8 cellular contexts compared by ENCODE assay signal in the genomic region with DNA sequence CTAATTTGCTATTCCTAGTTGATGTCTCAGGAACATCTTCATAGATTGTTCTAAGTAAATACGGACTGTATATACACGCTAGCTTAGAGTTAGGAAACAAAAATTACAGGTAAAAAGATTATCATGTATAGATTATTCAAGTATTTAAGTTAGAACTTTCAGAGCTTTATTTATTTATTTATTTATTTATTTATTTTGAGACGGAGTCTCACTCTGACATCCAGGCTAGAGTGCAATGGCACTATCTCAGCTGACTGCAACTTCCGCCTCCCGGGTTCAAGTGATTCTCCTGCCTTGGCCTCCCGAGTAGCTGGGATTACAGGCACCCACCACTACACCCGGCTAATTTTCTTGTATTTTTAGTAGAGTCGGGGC. TPM values are rescaled to one million over a fixed set of nuclear protein-coding genes. Genes with fewer than 3 reads are reported as not detected.
A peak's percentile ranks its signal among the peaks of the same experiment; 100 is the strongest.
DNase-seq lines count a peak whose midpoint lies in the region; ATAC-seq, FAIRE-seq and TF ChIP-seq lines count a peak whose summit lies in the region.
"Not testable (repeated sequence)": the region's sequence is repeated elsewhere in the genome, so short reads cannot be mapped to it uniquely, and the experiment has no call there.

No MANE protein-coding gene starts in this region.

- not testable (repeated sequence) for H3K9me3 Mint-ChIP-seq in CD8-positive, alpha-beta T cell; activated B cell treated with CpG ODN at 0.5 μM for 24 hours; osteocyte (ENCODE audit: unreplicated experiment)

- H3K4me3 Mint-ChIP-seq in CD8-positive, alpha-beta T cell: peak overlapping the region; percentile 98
- H3K4me3 Mint-ChIP-seq in activated B cell treated with CpG ODN at 0.5 μM for 24 hours (peak overlapping the region; percentile 98), osteocyte (ENCODE audit: unreplicated experiment) (peak overlapping the region; percentile 100)

- in situ Hi-C loops in astrocyte of the spinal cord (cut with HindIII; ENCODE audit: low sequenced_read_pairs): not testable (repeated sequence)
- in situ Hi-C loops in HepG2 (cut with HindIII; ENCODE audit: extremely low pct_ligation_motif_present, low pct_unique_long_range_greater_than_20kb): loop anchor here (25.0 kb wide), 1 partner anchor 680 kb away; no protein-coding TSS in a partner anchor

- TF ChIP-seq RAD21 in HepG2 (CRISPR knock-in tag; IDR thresholded peaks at IDR 0.05): not testable (repeated sequence)

- 74% methylated on average over 8 of the region's 8 CpGs for WGBS in esophagus muscularis mucosa
- 93% methylated on average over 8 of the region's 8 CpGs for WGBS in HepG2 (ENCODE audit: low lambda C conversion rate)
- 87 to 94% methylated on average over 8 of the region's 8 CpGs for WGBS in thyroid gland, 2 donors

- H3K4me3 ChIP-seq in CD8-positive, alpha-beta T cell (ENCODE audit: low read depth, low read length): peak overlapping the region; percentile 79
- H3K4me3 ChIP-seq in KMS-11 (IDR thresholded peaks at IDR 0.05; ENCODE audit: insufficient read depth, low read depth, low read length); thyroid gland (replicated peaks in 1 of 3): not testable (repeated sequence)
- H3K4me3 ChIP-seq in astrocyte of the spinal cord (ENCODE audit: low read depth, low read length) (peak overlapping the region; percentile 84), esophagus muscularis mucosa (peak overlapping the region; percentile 73 to 87 (median 74)), HepG2 (replicated peaks in 1 of 3; ENCODE audit: insufficient read depth in 1 of 3, low read depth in 2 of 3, low read length in 3 of 3) (peak overlapping the region; percentile 73 to 86 (median 79))

- not testable (repeated sequence) for ATAC-seq in CD8-positive, alpha-beta T cell; activated B cell treated with CpG ODN at 0.5 μM for 24 hours (ENCODE audit: low read depth); HepG2

- H3K79me2 ChIP-seq in KMS-11 (ENCODE audit: insufficient read depth, low read depth) (peaks cover 60% of the 10 kb centered on the region), HepG2 (ENCODE audit: insufficient read depth, low read length) (peaks cover 36% of the 10 kb centered on the region)

- H3K27me3 ChIP-seq in CD8-positive, alpha-beta T cell (ENCODE audit: insufficient read depth, low read length); KMS-11 (ENCODE audit: insufficient read depth, low read depth); esophagus muscularis mucosa; HepG2 (ENCODE audit: control insufficient read depth in 1 of 2, insufficient read depth in 2 of 2, low read length in 2 of 2); thyroid gland: not testable (repeated sequence)

- not testable (repeated sequence) for DNase-seq in CD8-positive, alpha-beta T cell; activated B cell treated with CpG ODN at 0.5 μM for 24 hours; astrocyte of the spinal cord (ENCODE audit: low read depth, low spot score); esophagus muscularis mucosa (ENCODE audit: extremely low spot score); HepG2 (ENCODE audit: low spot score); osteocyte (ENCODE audit: extremely low spot score, unreplicated experiment); thyroid gland

- H3K9me3 ChIP-seq in CD8-positive, alpha-beta T cell (ENCODE audit: low read length); esophagus muscularis mucosa; HepG2 (ENCODE audit: low read length); thyroid gland: not testable (repeated sequence)

- CTCF ChIA-PET in CD8-positive, alpha-beta T cell (lab: Charles Lee): interaction anchor here (0.9 to 2.6 kb wide), 3 partner anchors 13 to 724 kb away, joined by 3 to 8 read pairs (median 5); a partner anchor contains a TSS
- CTCF ChIA-PET in activated B cell treated with CpG ODN at 0.5 μM for 24 hours (lab: Charles Lee): interaction anchor here (1.3 to 1.4 kb wide), 2 partner anchors 13 to 18 kb away, joined by 3 to 4 read pairs; no protein-coding TSS in a partner anchor
- CTCF ChIA-PET in HepG2 (lab: Yijun Ruan, JAX; ENCODE audit: low intra/inter-chr PET ratio, low total read pairs): not testable (repeated sequence)

- H2AFZ ChIP-seq in KMS-11 (ENCODE audit: low read depth): peak overlapping the region; percentile 95; the same call in 1 of the 2 replicates
- not testable (repeated sequence) for H2AFZ ChIP-seq in HepG2 (ENCODE audit: low read length)

- not testable (repeated sequence) for H4K20me1 ChIP-seq in KMS-11 (ENCODE audit: insufficient read depth); HepG2 (ENCODE audit: insufficient read depth, low read length)

- not testable (repeated sequence) for H3K27me3 Mint-ChIP-seq in CD8-positive, alpha-beta T cell (ENCODE audit: low read depth); activated B cell treated with CpG ODN at 0.5 μM for 24 hours; osteocyte (ENCODE audit: unreplicated experiment)

- H3K36me3 Mint-ChIP-seq in CD8-positive, alpha-beta T cell: peaks cover 52% of the 10 kb centered on the region
- H3K36me3 Mint-ChIP-seq in activated B cell treated with CpG ODN at 0.5 μM for 24 hours (ENCODE audit: low read depth): peaks cover 47% of the 10 kb centered on the region
- H3K36me3 Mint-ChIP-seq in osteocyte (ENCODE audit: unreplicated experiment): peaks cover 24% of the 10 kb centered on the region

- not testable (repeated sequence) for TF ChIP-seq EP300 in esophagus muscularis mucosa (IDR thresholded peaks at IDR 0.05); HepG2 (IDR thresholded peaks at IDR 0.05; ENCODE audit: low read depth in 2 of 2, low read length in 2 of 2); HepG2 (CRISPR knock-in tag; IDR thresholded peaks at IDR 0.05; ENCODE audit: borderline replicate concordance)

- not testable (repeated sequence) for H3K27ac ChIP-seq in CD8-positive, alpha-beta T cell (ENCODE audit: low read depth, low read length); HepG2 (ENCODE audit: extremely low read length, insufficient read depth, low read length)
- peak overlapping the region; percentile 95 for H3K27ac ChIP-seq in KMS-11
- peak overlapping the region; percentile 93 to 95 (median 94) for H3K27ac ChIP-seq in esophagus muscularis mucosa (replicated peaks in 1 of 4)
- H3K27ac ChIP-seq in thyroid gland: peak overlapping the region in 2 of 3 donors; percentile 86

- intact Hi-C loops in CD8-positive, alpha-beta T cell (cut with DNase I, micrococcal nuclease): loop anchor here (5.0 to 10.0 kb wide), 8 partner anchors 330 to 1780 kb away; a partner anchor contains a TSS
- intact Hi-C loops in activated B cell treated with CpG ODN at 0.5 μM for 24 hours (cut with micrococcal nuclease): loop anchor here (5.0 to 10.0 kb wide), 2 partner anchors 245 to 632 kb away; a partner anchor contains a TSS
- intact Hi-C loops in esophagus muscularis mucosa (cut with DNase I): loop anchor here (5.0 kb wide), 1 partner anchor 110 kb away; a partner anchor contains a TSS
- intact Hi-C loops in HepG2 (cut with micrococcal nuclease; ENCODE audit: unreplicated experiment): loop anchor here (5.0 kb wide), 2 partner anchors 75 to 125 kb away; no protein-coding TSS in a partner anchor
- intact Hi-C loops in thyroid gland (cut with DNase I): not testable (repeated sequence)

- not testable (repeated sequence) for TF ChIP-seq CTCF in CD8-positive, alpha-beta T cell (IDR thresholded peaks at IDR 0.05); KMS-11 (conservative IDR thresholded peaks at IDR 0.05; ENCODE audit: low read depth, low read length); activated B cell treated with CpG ODN at 0.5 μM for 24 hours (IDR thresholded peaks at IDR 0.05); astrocyte of the spinal cord (IDR thresholded peaks at IDR 0.05; ENCODE audit: low read depth, low read length); esophagus muscularis mucosa (IDR thresholded peaks at IDR 0.05); HepG2 (CRISPR knock-in tag; IDR thresholded peaks at IDR 0.05); osteocyte (IDR thresholded peaks at IDR 0.05); thyroid gland (IDR thresholded peaks at IDR 0.05)

- H3K36me3 ChIP-seq in CD8-positive, alpha-beta T cell (ENCODE audit: insufficient read depth, low read length); KMS-11 (ENCODE audit: insufficient read depth); thyroid gland: not testable (repeated sequence)
- peaks cover 0 to 19% (median 13%) of the 10 kb centered on the region in 4 donors for H3K36me3 ChIP-seq in esophagus muscularis mucosa
- H3K36me3 ChIP-seq in HepG2 (replicated peaks in 1 of 2; ENCODE audit: control insufficient read depth in 1 of 2, insufficient read depth in 2 of 2, low read length in 2 of 2): peaks cover 2 to 24% of the 10 kb centered on the region in 2 experiments

- POLR2A ChIA-PET in CD8-positive, alpha-beta T cell (lab: Charles Lee): interaction anchor here (0.9 kb wide), 1 partner anchor 18 kb away, joined by 3 read pairs; no protein-coding TSS in a partner anchor
- POLR2A ChIA-PET in activated B cell treated with CpG ODN at 0.5 μM for 24 hours (lab: Charles Lee): interaction anchor here (3.1 kb wide), 1 partner anchor 149 kb away, joined by 20 read pairs; a partner anchor contains a TSS
- POLR2A ChIA-PET in HepG2 (lab: Yijun Ruan, JAX): not testable (repeated sequence)

- H3K4me2 ChIP-seq in KMS-11: peak overlapping the region; percentile 81
- H3K4me2 ChIP-seq in HepG2 (ENCODE audit: low read depth, low read length): peak overlapping the region; percentile 98

- H3K9ac ChIP-seq in KMS-11 (peak overlapping the region; percentile 94), HepG2 (ENCODE audit: insufficient read depth, low read depth, low read length) (peak overlapping the region; percentile 91; the same call in 1 of the 2 replicates)

- H3K4me1 Mint-ChIP-seq in CD8-positive, alpha-beta T cell (ENCODE audit: low read depth): peaks cover 58% of the 10 kb centered on the region
- H3K4me1 Mint-ChIP-seq in activated B cell treated with CpG ODN at 0.5 μM for 24 hours (peaks cover 55% of the 10 kb centered on the region), osteocyte (ENCODE audit: unreplicated experiment) (peaks cover 33% of the 10 kb centered on the region)

- peak overlapping the region; percentile 98 for H3K27ac Mint-ChIP-seq in CD8-positive, alpha-beta T cell
- peak overlapping the region; percentile 96 for H3K27ac Mint-ChIP-seq in activated B cell treated with CpG ODN at 0.5 μM for 24 hours
- not testable (repeated sequence) for H3K27ac Mint-ChIP-seq in osteocyte (ENCODE audit: unreplicated experiment)

- not testable (repeated sequence) for BruUV-seq in HepG2 (replicated peaks; lab: Mats Ljungman, UMichigan)

- TF ChIP-seq POLR2A in esophagus muscularis mucosa (IDR thresholded peaks at IDR 0.05; ENCODE audit: low read depth); HepG2 (IDR thresholded peaks at IDR 0.05; ENCODE audit: insufficient read depth in 1 of 2, low read depth in 2 of 2, low read length in 2 of 2); thyroid gland (IDR thresholded peaks at IDR 0.05): not testable (repeated sequence)

- peaks cover 54% of the 10 kb centered on the region for H3K4me1 ChIP-seq in CD8-positive, alpha-beta T cell (ENCODE audit: insufficient read depth, low read length)
- peaks cover 33% of the 10 kb centered on the region for H3K4me1 ChIP-seq in KMS-11 (ENCODE audit: low read depth, poor library complexity, severe bottlenecking)
- H3K4me1 ChIP-seq in esophagus muscularis mucosa: peaks cover 36 to 68% (median 61%) of the 10 kb centered on the region in 4 donors
- peaks cover 33% of the 10 kb centered on the region for H3K4me1 ChIP-seq in HepG2 (ENCODE audit: insufficient read depth, low read length)
- peaks cover 17 to 21% of the 10 kb centered on the region in 2 donors for H3K4me1 ChIP-seq in thyroid gland

- FAIRE-seq in HepG2 (lab: Jason Lieb, UNC): not testable (repeated sequence)

RNA-seq across cellular contexts. Expression of a gene that starts 1.4 kb away (rescaled TPM):
- 10 to 100 TPM; 83.5 to 85.9 TPM for total RNA-seq in CD8-positive, alpha-beta T cell
- 55.0 and 66.1 TPM in 2 replicates for total RNA-seq in activated B cell treated with CpG ODN at 0.5 μM for 24 hours
- 100 to 1,000 TPM in 3 of 4 donors, 10 to 100 TPM in 1; 99.9 to 135 (median 119) TPM for total RNA-seq in esophagus muscularis mucosa
- total RNA-seq in HepG2 (2016; rRNA removed; fragmentation: Illumina TruSeq; extraction: Trizol): 95.2 and 128 TPM in 2 replicates
- 4.0 and 6.8 TPM in 2 replicates for total RNA-seq in HepG2 (2016; cell fraction: cytosol; rRNA removed; fragmentation: Illumina TruSeq; extraction: Trizol; ENCODE audit: low read depth)
- 89.3 and 126 TPM in 2 replicates for total RNA-seq in HepG2 (2016; cell fraction: insoluble cytoplasmic fraction; rRNA removed; fragmentation: Illumina TruSeq; extraction: Trizol)
- 14.2 and 16.2 TPM in 2 replicates for total RNA-seq in HepG2 (2016; cell fraction: membrane; rRNA removed; fragmentation: Illumina TruSeq; extraction: Trizol)
- 61.9 and 75.0 TPM in 2 replicates for total RNA-seq in HepG2 (2016; cell fraction: nucleus; rRNA removed; fragmentation: Illumina TruSeq; extraction: Trizol)
- polyA plus RNA-seq in HepG2 (2011; rRNA removed): 49.1 and 56.8 TPM in 2 replicates
- 55.9 and 73.4 TPM in 2 replicates for polyA plus RNA-seq in HepG2 (2011; cell fraction: cytosol; rRNA removed)
- 25.3 and 27.2 TPM in 2 replicates for polyA plus RNA-seq in HepG2 (2011; cell fraction: nucleus; rRNA removed)
- polyA plus RNA-seq in HepG2 (2012): 72.7 and 78.6 TPM in 2 replicates
- 5.4 and 5.8 TPM in 2 replicates for polyA plus RNA-seq in HepG2 (2016; cell fraction: cytosol; fragmentation: Illumina TruSeq; extraction: Trizol; ENCODE audit: low read depth)
- 120 and 143 TPM in 2 replicates for polyA plus RNA-seq in HepG2 (2016; cell fraction: insoluble cytoplasmic fraction; fragmentation: Illumina TruSeq; extraction: Trizol; ENCODE audit: low read depth)
- 9.0 and 13.3 TPM in 2 replicates for polyA plus RNA-seq in HepG2 (2016; cell fraction: membrane; fragmentation: Illumina TruSeq; extraction: Trizol; ENCODE audit: low read depth)
- 59.8 and 70.0 TPM in 2 replicates for polyA plus RNA-seq in HepG2 (2016; cell fraction: nucleus; fragmentation: Illumina TruSeq; extraction: Trizol; ENCODE audit: insufficient read depth, low read depth)
- polyA minus RNA-seq in HepG2 (2011; rRNA and poly(A)+ RNA removed; ENCODE audit: low replicate concordance): 41.9 and 55.9 TPM in 2 replicates
- 27.3 and 39.1 TPM in 2 replicates for polyA minus RNA-seq in HepG2 (2011; cell fraction: cytosol; rRNA and poly(A)+ RNA removed)
- 49.2 and 53.0 TPM in 2 replicates for polyA minus RNA-seq in HepG2 (2011; cell fraction: nucleus; rRNA and poly(A)+ RNA removed)
- total RNA-seq in osteocyte: 56.8 and 59.8 TPM in 2 replicates
- 100 to 1,000 TPM; 108 to 343 (median 213) TPM for total RNA-seq in thyroid gland
